Comparison of ENCODE assay signal across 18 cellular contexts in the genomic region with DNA sequence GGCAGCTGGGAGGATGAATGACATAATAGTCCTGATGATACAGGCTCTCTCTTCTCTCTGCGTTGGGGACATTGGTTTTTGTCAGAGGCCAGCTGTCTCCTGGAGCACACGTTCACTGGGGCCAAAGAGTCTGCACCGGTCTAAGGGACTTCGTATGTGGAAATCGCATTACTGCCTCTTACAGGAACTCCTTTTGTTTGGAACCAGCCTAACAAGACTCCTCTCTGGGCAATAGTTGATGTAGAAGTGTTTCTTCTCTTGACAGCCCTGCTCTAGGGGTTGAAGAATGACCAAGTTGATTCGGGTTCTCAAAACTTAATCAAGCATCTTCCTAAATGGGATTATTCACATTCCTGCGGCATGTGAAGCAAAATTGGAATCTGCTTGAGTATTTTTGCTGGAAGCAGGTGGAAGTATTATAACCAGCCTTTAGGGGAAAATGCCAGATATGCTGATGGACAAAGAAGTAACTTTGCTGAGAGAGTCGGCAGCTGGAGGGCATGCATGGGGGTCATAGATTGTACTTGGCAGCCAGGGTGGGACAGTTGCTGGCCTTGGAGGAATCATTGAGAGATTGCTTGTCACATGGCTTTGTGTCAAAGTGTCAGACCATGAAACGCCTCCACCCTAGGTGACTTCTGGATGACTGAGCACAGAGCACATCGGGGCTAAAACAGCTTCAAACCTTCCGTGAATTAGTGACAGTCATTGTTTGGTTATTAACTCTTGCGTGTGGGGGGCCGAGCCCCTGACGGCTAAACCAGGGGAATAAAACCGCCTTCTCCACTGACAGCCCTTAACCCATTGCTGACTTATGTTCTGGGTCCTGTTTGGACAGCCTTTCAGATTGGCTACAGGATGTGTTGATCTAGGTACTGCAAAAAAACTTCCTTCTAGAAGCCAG. TPM values are rescaled to one million over a fixed set of nuclear protein-coding genes. Genes with fewer than 3 reads are reported as not detected.
DNase-seq lines count a peak whose midpoint lies in the region; ATAC-seq and TF ChIP-seq lines count a peak whose summit lies in the region.
"Had no signal": no experiment of that assay in that cellular context is flagged by ENCODE, and none has a peak within 500 bp of the region (broad histone marks: within the 10 kb centered on the region; RNA-seq: fewer than 3 reads in every experiment).

No MANE protein-coding gene starts in this region.

- intact Hi-C loops in mammary epithelial cell (cut with micrococcal nuclease) = no loop called here

- BruUV-seq in mammary epithelial cell (replicated peaks; lab: Mats Ljungman, UMichigan) = no TSS peak

- no peaks in the 10 kb centered on the region for H3K4me1 ChIP-seq in mammary epithelial cell (ENCODE audit: insufficient read depth, low read length)
- H3K4me1 ChIP-seq: HAP-1 had no signal

- no peak overlapping the region for H3K27ac ChIP-seq in mammary epithelial cell (ENCODE audit: insufficient read depth, low read depth, low read length)
- H3K27ac ChIP-seq: HL-60, VCaP had no signal

- CTCF ChIA-PET in mammary epithelial cell (lab: Charles Lee; ENCODE audit: low non-redundant PET) = no interaction called here

- H3K27me3 ChIP-seq in mammary epithelial cell (ENCODE audit: insufficient read depth, low read length) = peaks cover 2% of the 10 kb centered on the region

- H3K4me3 ChIP-seq in mammary epithelial cell (replicated peaks in 1 of 3; ENCODE audit: insufficient read depth in 1 of 3, low read depth in 2 of 3, low read length in 3 of 3) = no peak overlapping the region
- H3K4me3 ChIP-seq: HAP-1, K562 had no signal

- H2AFZ ChIP-seq in mammary epithelial cell (ENCODE audit: low read depth, low read length) = no peak overlapping the region

- H4K20me1 ChIP-seq in mammary epithelial cell (ENCODE audit: insufficient read depth, low read length) = no peaks in the 10 kb centered on the region

- peak; percentile 4 for DNase-seq in DMS79 treated with DMSO at 0.1 percent for 48 hours (lab: John Stamatoyannopoulos, UW)
- peak; percentile 86 for DNase-seq in astrocyte of the hippocampus (ENCODE audit: low read depth, low spot score)
- DNase-seq in DMS 273 (lab: John Stamatoyannopoulos, UW; ENCODE audit: unreplicated experiment) = no peak
- DNase-seq in HPDE6-E6E7 (ENCODE audit: extremely low spot score) = no peak
- DNase-seq in activated CD4-positive, alpha-beta T cell treated with anti-CD3 and anti-CD28 coated beads for 1 hour = no peak
- DNase-seq in mammary epithelial cell = no peak
- DNase-seq: activated CD8-positive, alpha-beta T cell treated with anti-CD3 and anti-CD28 coated beads for 36 hours; central memory CD4-positive, alpha-beta T cell; naive thymus-derived CD8-positive, alpha-beta T cell; NCI-H1048; NCI-H2171 had no signal

- no peaks in the 10 kb centered on the region for H3K79me2 ChIP-seq in mammary epithelial cell (ENCODE audit: insufficient read depth, low read length)

- peaks cover 11% of the 10 kb centered on the region for H3K4me1 Mint-ChIP-seq in nephron

- H3K36me3 Mint-ChIP-seq in nephron (ENCODE audit: low read depth) = no peaks in the 10 kb centered on the region
- H3K36me3 Mint-ChIP-seq: naive thymus-derived CD8-positive, alpha-beta T cell had no signal

- no peak overlapping the region for H3K9ac ChIP-seq in mammary epithelial cell (ENCODE audit: insufficient read depth, low read length)

- no peaks in the 10 kb centered on the region for H3K9me3 Mint-ChIP-seq in nephron
- H3K9me3 Mint-ChIP-seq: activated CD8-positive, alpha-beta T cell treated with anti-CD3 and anti-CD28 coated beads for 36 hours had no signal

- H3K27ac Mint-ChIP-seq in nephron = peak overlapping the region in 2 of 3 experiments; percentile 21 to 90
- H3K27ac Mint-ChIP-seq: activated CD8-positive, alpha-beta T cell treated with anti-CD3 and anti-CD28 coated beads for 36 hours; naive thymus-derived CD8-positive, alpha-beta T cell had no signal

- no peaks in the 10 kb centered on the region for H3K36me3 ChIP-seq in mammary epithelial cell (ENCODE audit: insufficient read depth, low read length)
- H3K36me3 ChIP-seq: HAP-1 had no signal

- dilution Hi-C loops in mammary epithelial cell (cut with HindIII; ENCODE audit: low sequenced_read_pairs) = no loop called here

- ATAC-seq in HG03135 (IDR thresholded peaks at IDR 0.05; ENCODE audit: unreplicated experiment) = peak; percentile 63
- ATAC-seq: activated CD8-positive, alpha-beta T cell treated with anti-CD3 and anti-CD28 coated beads for 36 hours; K562; naive thymus-derived CD8-positive, alpha-beta T cell had no signal

- in situ Hi-C loops in mammary epithelial cell (cut with MboI; ENCODE audit: low sequenced_read_pairs in 2 of 2) = no loop called here

- no peaks in the 10 kb centered on the region for H3K9me3 ChIP-seq in mammary epithelial cell (replicated peaks; ENCODE audit: insufficient read depth, low read length)
- H3K9me3 ChIP-seq: HAP-1 had no signal

- no peak overlapping the region for H3K4me3 Mint-ChIP-seq in nephron
- H3K4me3 Mint-ChIP-seq: activated CD8-positive, alpha-beta T cell treated with anti-CD3 and anti-CD28 coated beads for 36 hours; naive thymus-derived CD8-positive, alpha-beta T cell had no signal

- TF ChIP-seq CTCF in nephron (IDR thresholded peaks at IDR 0.05; ENCODE audit: unreplicated experiment in 3 of 3) = no peak
- TF ChIP-seq CTCF in mammary epithelial cell (conservative IDR thresholded peaks at IDR 0.05 in 1 of 2, IDR thresholded peaks at IDR 0.05 in 1 of 2; ENCODE audit: extremely low read depth in 1 of 2, insufficient read depth in 1 of 2, low read depth in 1 of 2, low read length in 2 of 2) = no peak

- peaks cover 9% of the 10 kb centered on the region for H3K27me3 Mint-ChIP-seq in nephron (ENCODE audit: low read depth)

- no peak overlapping the region for H3K4me2 ChIP-seq in mammary epithelial cell (ENCODE audit: insufficient read depth, low read depth, low read length)

- WGBS in mammary epithelial cell (ENCODE audit: low coverage, missing lambda C conversion rate) = 3% methylated on average over 15 of the region's 15 CpGs

RNA-seq across cellular contexts. Expression of gene SLC34A2, which starts 34.4 kb away (rescaled TPM):
- 1 to 10 TPM in 1 of 2 donors, not detected in 1; 1.5 TPM for total RNA-seq in mammary epithelial cell
- polyA plus RNA-seq in mammary epithelial cell = 0.08 TPM
- polyA minus RNA-seq in mammary epithelial cell = not detected
- total RNA-seq: activated CD8-positive, alpha-beta T cell treated with anti-CD3 and anti-CD28 coated beads for 36 hours; fibroblast of villous mesenchyme; naive thymus-derived CD8-positive, alpha-beta T cell had no signal
- polyA plus RNA-seq: K562; naive thymus-derived CD8-positive, alpha-beta T cell had no signal

Comparison
In these comparisons a context has a peak if more than half of its experiments do, and no peak if none do; other contexts are left out.
1. DNase-seq: peak in DMS79 treated with DMSO at 0.1 percent for 48 hours (single experiment) and astrocyte of the hippocampus (single experiment); none in DMS 273 (single experiment), HPDE6-E6E7 (single experiment), activated CD4-positive, alpha-beta T cell treated with anti-CD3 and anti-CD28 coated beads for 1 hour (single experiment) and mammary epithelial cell (single experiment).